Comparison of ENCODE assay signal across 7 cellular contexts in the genomic region with DNA sequence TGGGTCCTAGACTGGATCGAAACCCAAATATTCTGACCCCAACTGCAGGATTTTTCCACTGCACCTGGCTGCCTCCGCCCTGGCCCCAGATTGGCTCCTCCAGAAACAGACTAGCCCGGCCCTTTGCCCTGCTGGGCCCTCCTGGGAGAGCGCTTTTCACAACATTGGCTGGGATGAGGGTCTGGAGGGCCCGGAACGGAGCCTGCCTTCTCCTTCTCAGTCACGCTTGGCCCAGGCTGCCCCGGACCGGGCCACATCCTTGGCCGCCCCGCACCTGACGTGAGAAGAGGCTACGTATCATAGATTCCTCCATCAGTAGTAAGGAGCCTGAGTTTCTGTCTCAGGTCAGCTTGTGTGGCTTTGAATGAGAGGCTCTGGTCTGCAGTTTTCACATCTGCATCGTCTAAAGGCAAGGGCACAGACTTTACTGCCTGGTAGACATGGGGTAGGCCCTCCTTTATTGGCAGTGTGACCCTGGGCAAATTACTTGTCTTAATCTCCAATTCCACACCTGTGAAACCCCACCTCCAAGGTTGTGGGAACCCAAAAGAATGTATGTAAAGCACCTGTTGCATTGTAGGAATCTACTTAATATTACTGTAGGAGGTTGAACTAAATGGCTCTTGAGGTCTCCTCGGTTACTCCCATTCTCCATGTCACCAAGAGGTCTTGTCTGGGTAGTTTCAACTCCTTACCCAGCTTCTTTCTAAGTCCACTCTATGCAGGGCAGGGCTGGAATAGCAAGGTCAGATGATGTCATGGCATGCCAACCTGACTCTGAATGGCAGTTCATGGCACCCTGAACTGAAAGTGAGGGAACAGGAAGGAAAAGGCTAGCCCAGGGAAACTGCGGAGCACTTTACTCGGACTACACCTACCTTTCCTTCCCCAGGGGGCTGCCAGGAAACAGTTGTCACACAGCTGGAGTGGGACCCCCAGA. TPM values are rescaled to one million over a fixed set of nuclear protein-coding genes. Genes with fewer than 3 reads are reported as not detected.
DNase-seq lines count a peak whose midpoint lies in the region; ATAC-seq and TF ChIP-seq lines count a peak whose summit lies in the region.

No MANE protein-coding gene starts in this region.

- H3K36me3 Mint-ChIP-seq in activated T-helper 17 cell treated with anti-CD3 and anti-CD28 coated beads, Interleukin-2, amount 50 U/mL, for 72 hours (ENCODE audit: low read depth): peaks cover 19% of the 10 kb centered on the region

- DNase-seq in left ventricle myocardium superior: peak; percentile 71
- DNase-seq in sigmoid colon: peak; percentile 85
- DNase-seq in stimulated activated CD4-positive, alpha-beta T cell treated with anti-CD3 and anti-CD28 coated beads, Interleukin-4, amount 100 ng/mL, for 1 hour: no peak
- no peak for DNase-seq in NCI-H446 treated with DMSO at 0.1 percent for 48 hours (lab: John Stamatoyannopoulos, UW)

- no peaks in the 10 kb centered on the region for H3K27me3 Mint-ChIP-seq in activated T-helper 17 cell treated with anti-CD3 and anti-CD28 coated beads, Interleukin-2, amount 50 U/mL, for 72 hours

- peak overlapping the region; percentile 54 to 93 (median 91) for H3K4me3 ChIP-seq in sigmoid colon

- no peak for TF ChIP-seq CTCF in sigmoid colon (IDR thresholded peaks at IDR 0.05)

- no peak for TF ChIP-seq EP300 in sigmoid colon (IDR thresholded peaks at IDR 0.05)

- H3K4me1 ChIP-seq in sigmoid colon: peaks cover 0 to 46% (median 33%) of the 10 kb centered on the region in 4 donors

- TF ChIP-seq POLR2A in sigmoid colon (IDR thresholded peaks at IDR 0.05): no peak

- no peaks in the 10 kb centered on the region for H3K9me3 Mint-ChIP-seq in activated T-helper 17 cell treated with anti-CD3 and anti-CD28 coated beads, Interleukin-2, amount 50 U/mL, for 72 hours

- peak overlapping the region; percentile 92 for H3K27ac Mint-ChIP-seq in activated T-helper 17 cell treated with anti-CD3 and anti-CD28 coated beads, Interleukin-2, amount 50 U/mL, for 72 hours

- peaks cover 19% of the 10 kb centered on the region for H3K4me1 Mint-ChIP-seq in activated T-helper 17 cell treated with anti-CD3 and anti-CD28 coated beads, Interleukin-2, amount 50 U/mL, for 72 hours

- intact Hi-C loops in left ventricle myocardium superior (cut with micrococcal nuclease) (no loop called here), sigmoid colon (cut with DNase I) (loop anchor here (2.0 to 5.0 kb wide), 3 partner anchors 23 to 171 kb away; a partner anchor contains a TSS)

- H3K4me3 Mint-ChIP-seq in activated T-helper 17 cell treated with anti-CD3 and anti-CD28 coated beads, Interleukin-2, amount 50 U/mL, for 72 hours: peak overlapping the region; percentile 89

- H3K9me3 ChIP-seq in sigmoid colon: no peaks in the 10 kb centered on the region

- peak; percentile 10 for ATAC-seq in GM19035 (IDR thresholded peaks at IDR 0.05; ENCODE audit: unreplicated experiment)
- ATAC-seq in HG03175 (IDR thresholded peaks at IDR 0.05; ENCODE audit: unreplicated experiment): peak; percentile 9
- peak; percentile 5 for ATAC-seq in activated T-helper 17 cell treated with anti-CD3 and anti-CD28 coated beads, Interleukin-2, amount 50 U/mL, for 72 hours (replicated peaks)
- ATAC-seq in left ventricle myocardium superior: peak; percentile 67

- peaks cover 4 to 9% (median 6%) of the 10 kb centered on the region in 4 donors for H3K36me3 ChIP-seq in sigmoid colon

- H3K27ac ChIP-seq in sigmoid colon: peak overlapping the region; percentile 89 to 92 (median 90)

- WGBS in sigmoid colon, 2 donors: 43 to 44% methylated on average over 17 of the region's 17 CpGs

- H3K27me3 ChIP-seq in sigmoid colon: no peaks in the 10 kb centered on the region

RNA-seq across cellular contexts. Expression of a gene that starts 0.7 kb away (rescaled TPM):
- total RNA-seq in activated T-helper 17 cell treated with anti-CD3 and anti-CD28 coated beads, Interleukin-2, amount 50 U/mL, for 72 hours: not detected
- total RNA-seq in left ventricle myocardium superior (not detected), sigmoid colon (not detected)
- polyA plus RNA-seq in sigmoid colon: under 1 TPM in 1 of 3 donors, not detected in 2; 0.07 TPM

RNA-seq across cellular contexts. Expression of a gene that starts 0.8 kb away (rescaled TPM):
- 10 to 100 TPM; 66.8 to 70.3 TPM for total RNA-seq in activated T-helper 17 cell treated with anti-CD3 and anti-CD28 coated beads, Interleukin-2, amount 50 U/mL, for 72 hours
- total RNA-seq in left ventricle myocardium superior: 35.6 TPM
- 10 to 100 TPM; 39.8 to 55.7 (median 51.8) TPM for total RNA-seq in sigmoid colon
- polyA plus RNA-seq in sigmoid colon: 10 to 100 TPM; 39.0 to 72.9 (median 43.9) TPM

RNA-seq across cellular contexts. Expression of a gene that starts 9.8 kb away (rescaled TPM):
- total RNA-seq in activated T-helper 17 cell treated with anti-CD3 and anti-CD28 coated beads, Interleukin-2, amount 50 U/mL, for 72 hours: 10 to 100 TPM; 28.9 to 37.6 TPM
- 2.6 TPM for total RNA-seq in left ventricle myocardium superior
- 10 to 100 TPM in 1 of 4 donors, 1 to 10 TPM in 3; 2.0 to 22.7 (median 4.8) TPM for total RNA-seq in sigmoid colon
- polyA plus RNA-seq in sigmoid colon: 100 to 1,000 TPM in 1 of 3 donors, 10 to 100 TPM in 2; 50.5 to 133 (median 94.8) TPM

RNA-seq across cellular contexts. Expression of a gene that starts 34.6 kb away (rescaled TPM):
- 1 to 10 TPM in 1 of 2 donors, under 1 TPM in 1; 0.63 to 1.1 TPM for total RNA-seq in activated T-helper 17 cell treated with anti-CD3 and anti-CD28 coated beads, Interleukin-2, amount 50 U/mL, for 72 hours
- 0.52 TPM for total RNA-seq in left ventricle myocardium superior
- total RNA-seq in sigmoid colon: 1 to 10 TPM in 1 of 4 donors, not detected in 3; 1.3 TPM
- under 1 TPM in 2 of 3 donors, not detected in 1; 0.29 to 0.60 TPM for polyA plus RNA-seq in sigmoid colon

RNA-seq across cellular contexts. Expression of a gene that starts 52.4 kb away (rescaled TPM):
- 100 to 1,000 TPM in 1 of 2 donors, 10 to 100 TPM in 1; 97.6 to 159 TPM for total RNA-seq in activated T-helper 17 cell treated with anti-CD3 and anti-CD28 coated beads, Interleukin-2, amount 50 U/mL, for 72 hours
- 83.4 TPM for total RNA-seq in left ventricle myocardium superior
- total RNA-seq in sigmoid colon: 10 to 100 TPM; 53.2 to 71.3 (median 64.2) TPM
- polyA plus RNA-seq in sigmoid colon: 100 to 1,000 TPM in 1 of 3 donors, 10 to 100 TPM in 2; 57.1 to 112 (median 78.1) TPM

Comparison
In these comparisons a context has a peak if more than half of its experiments do, and no peak if none do; other contexts are left out.
1. ATAC-seq: peak in every context shown above with its lines; median percentile 67 in left ventricle myocardium superior; 10 in GM19035; 9 in HG03175; 5 in activated T-helper 17 cell treated with anti-CD3 and anti-CD28 coated beads, Interleukin-2, amount 50 U/mL, for 72 hours.
2. DNase-seq: peak in left ventricle myocardium superior (single experiment) and sigmoid colon (single experiment); none in stimulated activated CD4-positive, alpha-beta T cell treated with anti-CD3 and anti-CD28 coated beads, Interleukin-4, amount 100 ng/mL, for 1 hour (single experiment) and NCI-H446 treated with DMSO at 0.1 percent for 48 hours (single experiment).